In genomic region chr12:49652921-49653520, GRCh38 we compare ENCODE assay signal across 16 cellular contexts. TPM values are rescaled to one million over a fixed set of nuclear protein-coding genes. Genes with fewer than 3 reads are reported as not detected.
A peak's percentile ranks its signal among the peaks of the same experiment; 100 is the strongest.
DNase-seq lines count a peak whose midpoint lies in the region; ATAC-seq and TF ChIP-seq lines count a peak whose summit lies in the region.
"Had no signal": no experiment of that assay in that cellular context is flagged by ENCODE, and none has a peak within 500 bp of the region (broad histone marks: within the 10 kb centered on the region; RNA-seq: fewer than 3 reads in every experiment).

No MANE protein-coding gene starts in this region.

- no peak overlapping the region for H3K27ac ChIP-seq in HEK293 (ENCODE audit: extremely low read depth, low read depth, low read length)
- H3K27ac ChIP-seq: 22Rv1, Peyer's patch had no signal

- no peak overlapping the region for H3K4me3 Mint-ChIP-seq in activated CD8-positive, alpha-beta T cell treated with anti-CD3 and anti-CD28 coated beads, Interleukin-2, amount 10 ng/mL, durations not matched to agents 7 days and 5 days
- H3K4me3 Mint-ChIP-seq in activated CD8-positive, alpha-beta T cell treated with anti-CD3 and anti-CD28 coated beads for 36 hours, result no peak overlapping the region
- peak overlapping the region; percentile 76 for H3K4me3 Mint-ChIP-seq in endothelial cell (ENCODE audit: unreplicated experiment)
- no peak overlapping the region for H3K4me3 Mint-ChIP-seq in stimulated activated effector memory CD8-positive, alpha-beta T cell treated with anti-CD3 and anti-CD28 coated beads, Interleukin-12 subunit alpha, Interleukin-12 subunit beta, amount 100 ng/mL, for 72 hours

- peak overlapping the region; percentile 26 for H3K27ac Mint-ChIP-seq in activated CD8-positive, alpha-beta T cell treated with anti-CD3 and anti-CD28 coated beads, Interleukin-2, amount 10 ng/mL, durations not matched to agents 7 days and 5 days
- no peak overlapping the region for H3K27ac Mint-ChIP-seq in activated CD8-positive, alpha-beta T cell treated with anti-CD3 and anti-CD28 coated beads for 36 hours
- H3K27ac Mint-ChIP-seq in endothelial cell (ENCODE audit: unreplicated experiment), result peak overlapping the region; percentile 48
- H3K27ac Mint-ChIP-seq in stimulated activated effector memory CD8-positive, alpha-beta T cell treated with anti-CD3 and anti-CD28 coated beads, Interleukin-12 subunit alpha, Interleukin-12 subunit beta, amount 100 ng/mL, for 72 hours, result peak overlapping the region; percentile 86

- H3K4me1 ChIP-seq in HEK293 (ENCODE audit: control insufficient read depth, insufficient read depth, low read length), result no peaks in the 10 kb centered on the region

- H3K36me3 ChIP-seq in HEK293 (ENCODE audit: control insufficient read depth in 2 of 2, insufficient read depth in 1 of 2, low read length in 2 of 2), result peaks cover 0 to 63% of the 10 kb centered on the region in 2 experiments; a peak in 1 of 3 replicates

- H3K4me3 ChIP-seq in HEK293 (ENCODE audit: low read depth, low read length) (no peak overlapping the region), foreskin fibroblast (ENCODE audit: low read depth in 1 of 2, low read length in 2 of 2) (no peak overlapping the region)
- H3K4me3 ChIP-seq: BLaER1, Peyer's patch had no signal

- H3K4me1 Mint-ChIP-seq in activated CD8-positive, alpha-beta T cell treated with anti-CD3 and anti-CD28 coated beads, Interleukin-2, amount 10 ng/mL, durations not matched to agents 7 days and 5 days (ENCODE audit: low read depth), result peaks cover 33% of the 10 kb centered on the region
- peaks cover 14% of the 10 kb centered on the region for H3K4me1 Mint-ChIP-seq in activated CD8-positive, alpha-beta T cell treated with anti-CD3 and anti-CD28 coated beads for 36 hours (ENCODE audit: low read depth)
- peaks cover 74% of the 10 kb centered on the region for H3K4me1 Mint-ChIP-seq in endothelial cell (ENCODE audit: unreplicated experiment)
- peaks cover 30% of the 10 kb centered on the region for H3K4me1 Mint-ChIP-seq in stimulated activated effector memory CD8-positive, alpha-beta T cell treated with anti-CD3 and anti-CD28 coated beads, Interleukin-12 subunit alpha, Interleukin-12 subunit beta, amount 100 ng/mL, for 72 hours

- CTCF ChIA-PET in activated CD8-positive, alpha-beta T cell treated with anti-CD3 and anti-CD28 coated beads, Interleukin-2, amount 10 ng/mL, durations not matched to agents 7 days and 5 days (lab: Charles Lee), result interaction anchor here (1.2 to 37.2 kb wide), 3 partner anchors 10 to 57 kb away, joined by 4 to 695 read pairs (median 9); partner anchors contain the start of gene FMNL3
- CTCF ChIA-PET in activated CD8-positive, alpha-beta T cell treated with anti-CD3 and anti-CD28 coated beads for 36 hours (lab: Charles Lee), result interaction anchor here (2.1 to 25.4 kb wide), 4 partner anchors 9 to 57 kb away, joined by 5 to 556 read pairs (median 14); partner anchors contain the start of gene FMNL3
- CTCF ChIA-PET in HEK293 (lab: Yijun Ruan, JAX), result interaction anchor here (0.9 to 2.7 kb wide), 4 partner anchors 9 to 55 kb away, joined by 3 to 16 read pairs (median 4); no protein-coding TSS in a partner anchor

- no peak for TF ChIP-seq CTCF in activated CD8-positive, alpha-beta T cell treated with anti-CD3 and anti-CD28 coated beads for 36 hours (IDR thresholded peaks at IDR 0.05)
- TF ChIP-seq CTCF in HEK293 (tag by site-specific recombination; IDR thresholded peaks at IDR 0.05) (no peak), endothelial cell (IDR thresholded peaks at IDR 0.05; ENCODE audit: unreplicated experiment) (no peak), foreskin fibroblast (IDR thresholded peaks at IDR 0.05; ENCODE audit: low read depth, low read length) (no peak)

- no peak for ATAC-seq in activated CD8-positive, alpha-beta T cell treated with anti-CD3 and anti-CD28 coated beads, Interleukin-2, amount 10 ng/mL, durations not matched to agents 7 days and 5 days
- ATAC-seq in activated CD8-positive, alpha-beta T cell treated with anti-CD3 and anti-CD28 coated beads for 36 hours, result no peak
- no peak for ATAC-seq in stimulated activated effector memory CD8-positive, alpha-beta T cell treated with anti-CD3 and anti-CD28 coated beads, Interleukin-12 subunit alpha, Interleukin-12 subunit beta, amount 100 ng/mL, for 72 hours
- no peak for ATAC-seq in GM21529 (IDR thresholded peaks at IDR 0.05; ENCODE audit: unreplicated experiment)

- POLR2A ChIA-PET in activated CD8-positive, alpha-beta T cell treated with anti-CD3 and anti-CD28 coated beads, Interleukin-2, amount 10 ng/mL, durations not matched to agents 7 days and 5 days (lab: Charles Lee), result interaction anchor here (1.1 to 1.9 kb wide), 2 partner anchors 10 to 18 kb away, joined by 3 to 7 read pairs; no protein-coding TSS in a partner anchor
- POLR2A ChIA-PET in activated CD8-positive, alpha-beta T cell treated with anti-CD3 and anti-CD28 coated beads for 36 hours (lab: Charles Lee), result interaction anchor here (1.2 to 2.2 kb wide), 2 partner anchors 46 to 50 kb away, joined by 3 to 6 read pairs; no protein-coding TSS in a partner anchor
- POLR2A ChIA-PET in HEK293 (lab: Yijun Ruan, JAX), result interaction anchor here (1.7 kb wide), 1 partner anchor 88 kb away, joined by 6 read pairs; the partner anchor contains the start of gene TMBIM6

- intact Hi-C loops in activated CD8-positive, alpha-beta T cell treated with anti-CD3 and anti-CD28 coated beads for 36 hours (cut with micrococcal nuclease), result no loop called here

- H3K27me3 Mint-ChIP-seq in activated CD8-positive, alpha-beta T cell treated with anti-CD3 and anti-CD28 coated beads, Interleukin-2, amount 10 ng/mL, durations not matched to agents 7 days and 5 days (ENCODE audit: low read depth), result no peaks in the 10 kb centered on the region
- no peaks in the 10 kb centered on the region for H3K27me3 Mint-ChIP-seq in activated CD8-positive, alpha-beta T cell treated with anti-CD3 and anti-CD28 coated beads for 36 hours
- peaks cover 35% of the 10 kb centered on the region for H3K27me3 Mint-ChIP-seq in endothelial cell (ENCODE audit: unreplicated experiment)

- H3K36me3 Mint-ChIP-seq in activated CD8-positive, alpha-beta T cell treated with anti-CD3 and anti-CD28 coated beads, Interleukin-2, amount 10 ng/mL, durations not matched to agents 7 days and 5 days (ENCODE audit: low read depth), result peaks cover 59% of the 10 kb centered on the region
- peaks cover 40% of the 10 kb centered on the region for H3K36me3 Mint-ChIP-seq in activated CD8-positive, alpha-beta T cell treated with anti-CD3 and anti-CD28 coated beads for 36 hours (ENCODE audit: low read depth)
- peaks cover 77% of the 10 kb centered on the region for H3K36me3 Mint-ChIP-seq in endothelial cell (ENCODE audit: low read depth, unreplicated experiment)
- H3K36me3 Mint-ChIP-seq in stimulated activated effector memory CD8-positive, alpha-beta T cell treated with anti-CD3 and anti-CD28 coated beads, Interleukin-12 subunit alpha, Interleukin-12 subunit beta, amount 100 ng/mL, for 72 hours, result peaks cover 84% of the 10 kb centered on the region

- no peaks in the 10 kb centered on the region for H3K9me3 ChIP-seq in HEK293 (ENCODE audit: control insufficient read depth, insufficient read depth, low read depth, low read length)
- H3K9me3 ChIP-seq: BLaER1, Peyer's patch had no signal

- H3K9me3 Mint-ChIP-seq in activated CD8-positive, alpha-beta T cell treated with anti-CD3 and anti-CD28 coated beads, Interleukin-2, amount 10 ng/mL, durations not matched to agents 7 days and 5 days (ENCODE audit: insufficient read depth), result no peaks in the 10 kb centered on the region
- H3K9me3 Mint-ChIP-seq in activated CD8-positive, alpha-beta T cell treated with anti-CD3 and anti-CD28 coated beads for 36 hours, result no peaks in the 10 kb centered on the region
- H3K9me3 Mint-ChIP-seq in endothelial cell (ENCODE audit: unreplicated experiment), result no peaks in the 10 kb centered on the region
- H3K9me3 Mint-ChIP-seq in stimulated activated effector memory CD8-positive, alpha-beta T cell treated with anti-CD3 and anti-CD28 coated beads, Interleukin-12 subunit alpha, Interleukin-12 subunit beta, amount 100 ng/mL, for 72 hours, result no peaks in the 10 kb centered on the region

- no peak for DNase-seq in activated CD8-positive, alpha-beta T cell treated with anti-CD3 and anti-CD28 coated beads, Interleukin-2, amount 10 ng/mL, durations not matched to agents 7 days and 5 days
- no peak for DNase-seq in activated CD8-positive, alpha-beta T cell treated with anti-CD3 and anti-CD28 coated beads for 36 hours
- DNase-seq in endothelial cell (ENCODE audit: low spot score) (no peak), foreskin fibroblast (no peak), ureter (ENCODE audit: low spot score) (no peak)
- DNase-seq in stimulated activated effector memory CD8-positive, alpha-beta T cell treated with anti-CD3 and anti-CD28 coated beads, Interleukin-12 subunit alpha, Interleukin-12 subunit beta, amount 100 ng/mL, for 72 hours (ENCODE audit: low spot score in 2 of 2), result no peak
- DNase-seq: HCEC 1CT, IMR-90, NCI-H2029, NCI-H524, Peyer's patch, Right ventricle myocardium superior had no signal

TF ChIP-seq in HEK293, 187 proteins besides CTCF, POLR2A, EP300 and RAD21 (continues in another document):
- TF ChIP-seq ZNF423 (tag by site-specific recombination; IDR thresholded peaks at IDR 0.05) (no peak), ZNF658 (tag by site-specific recombination; IDR thresholded peaks at IDR 0.05) (no peak), TCF7L2 (IDR thresholded peaks at IDR 0.05; ENCODE audit: borderline replicate concordance, low read depth, low read length) (no peak), ZSCAN30 (tag by site-specific recombination; IDR thresholded peaks at IDR 0.05) (no peak)

RNA-seq across cellular contexts. Expression of gene PRPF40B, which starts 29.7 kb away (rescaled TPM):
- total RNA-seq in activated CD8-positive, alpha-beta T cell treated with anti-CD3 and anti-CD28 coated beads, Interleukin-2, amount 10 ng/mL, durations not matched to agents 7 days and 5 days, result 10 to 100 TPM; 14.4 to 14.6 TPM
- 1 to 10 TPM; 4.9 to 5.6 TPM for total RNA-seq in activated CD8-positive, alpha-beta T cell treated with anti-CD3 and anti-CD28 coated beads for 36 hours
- 9.2 TPM for total RNA-seq in endothelial cell (ENCODE audit: unreplicated experiment)
- 44.4 TPM for total RNA-seq in ureter

RNA-seq across cellular contexts. Expression of gene FAM186B, which starts 47.6 kb away (rescaled TPM):
- under 1 TPM; 0.18 to 0.21 TPM for total RNA-seq in activated CD8-positive, alpha-beta T cell treated with anti-CD3 and anti-CD28 coated beads, Interleukin-2, amount 10 ng/mL, durations not matched to agents 7 days and 5 days
- total RNA-seq in activated CD8-positive, alpha-beta T cell treated with anti-CD3 and anti-CD28 coated beads for 36 hours, result not detected
- total RNA-seq in endothelial cell (ENCODE audit: unreplicated experiment), result 1.9 TPM
- total RNA-seq in ureter, result 1.2 TPM

RNA-seq across cellular contexts. Expression of gene FMNL3, which starts 54.2 kb away (rescaled TPM):
- 10 to 100 TPM; 53.5 to 54.5 TPM for total RNA-seq in activated CD8-positive, alpha-beta T cell treated with anti-CD3 and anti-CD28 coated beads, Interleukin-2, amount 10 ng/mL, durations not matched to agents 7 days and 5 days
- total RNA-seq in activated CD8-positive, alpha-beta T cell treated with anti-CD3 and anti-CD28 coated beads for 36 hours, result 10 to 100 TPM; 22.8 to 23.5 TPM
- total RNA-seq in endothelial cell (ENCODE audit: unreplicated experiment) (194 TPM), ureter (12.6 TPM)
